ENCODE assay signal across 17 cellular contexts in genomic region chr3:66661628-66662027, GRCh38.
"Had no signal": no experiment of that assay in that cellular context is flagged by ENCODE, and none has a peak within 500 bp of the region (broad histone marks: within the 10 kb centered on the region; RNA-seq: fewer than 3 reads in every experiment).

No MANE protein-coding gene starts in this region.

- ATAC-seq: foreskin keratinocyte; left colon; left ventricle myocardium superior; mucosa of descending colon; naive thymus-derived CD8-positive, alpha-beta T cell; pancreas; right cardiac atrium had no signal

- H3K27me3 ChIP-seq: hepatocyte, pancreas, suprapubic skin, thyroid gland had no signal

- H2AFZ ChIP-seq: hepatocyte had no signal

- H3K4me2 ChIP-seq: hepatocyte, smooth muscle cell had no signal

- H3K4me3 ChIP-seq: coronary artery, hepatocyte, mucosa of descending colon, pancreas, smooth muscle cell, suprapubic skin, thyroid gland had no signal

- H3K9me3 ChIP-seq: mucosa of descending colon, pancreas, suprapubic skin, thyroid gland had no signal

- H3K27ac ChIP-seq: coronary artery, foreskin keratinocyte, hepatocyte, pancreas, suprapubic skin, thyroid gland had no signal

- H3K4me1 ChIP-seq: foreskin keratinocyte, pancreas, thyroid gland had no signal

- H3K36me3 ChIP-seq: pancreas, suprapubic skin, thyroid gland had no signal

- DNase-seq: effector CD4-positive, alpha-beta T cell; endodermal cell; foreskin keratinocyte; left colon; left ventricle myocardium superior; mucosa of descending colon; naive thymus-derived CD8-positive, alpha-beta T cell; occipital lobe; pancreas; right cardiac atrium; stimulated activated CD4-positive, alpha-beta T cell treated with anti-CD3 and anti-CD28 coated beads, Interleukin-2, amount 100 ng/mL, for 48 hours; stimulated activated naive CD4-positive, alpha-beta T cell treated with Interleukin-2 at 50 U/mL for 16 hours; thyroid gland had no signal
